In genomic region chr13:27958928-27959539, GRCh38 we compare ENCODE assay signal across 26 cellular contexts. TPM values are rescaled to one million over a fixed set of nuclear protein-coding genes. Genes with fewer than 3 reads are reported as not detected.
"Had no signal": no experiment of that assay in that cellular context is flagged by ENCODE, and none has a peak within 500 bp of the region (broad histone marks: within the 10 kb centered on the region; RNA-seq: fewer than 3 reads in every experiment).

No MANE protein-coding gene starts in this region.

- H3K36me3 ChIP-seq: gastrocnemius medialis, heart right ventricle, left ventricle myocardium inferior, lower lobe of right lung, neural progenitor cell, pancreas, suprapubic skin, thyroid gland, upper lobe of left lung, vagina had no signal

- H3K4me1 ChIP-seq: neural progenitor cell had no signal

- FAIRE-seq: endometrium, pancreas had no signal

- H3K9ac ChIP-seq: neural progenitor cell had no signal

- H3K27ac ChIP-seq: gastrocnemius medialis, heart right ventricle, left ventricle myocardium inferior, lower lobe of right lung, neural progenitor cell, suprapubic skin, thyroid gland, upper lobe of left lung, vagina had no signal

- H3K9me3 ChIP-seq: gastrocnemius medialis, heart right ventricle, left ventricle myocardium inferior, lower lobe of right lung, pancreas, suprapubic skin, thyroid gland, upper lobe of left lung, vagina had no signal

- H3K27me3 ChIP-seq: pancreas had no signal

- DNase-seq: effector memory CD4-positive, alpha-beta T cell; gastrocnemius medialis; heart right ventricle; islet precursor cell; left ventricle myocardium inferior; lower lobe of right lung; nucleus accumbens; pancreas; right cardiac atrium; stimulated activated CD4-positive, alpha-beta T cell treated with anti-CD3 and anti-CD28 coated beads, Interleukin-4, amount 100 ng/mL, for 1 hour; stimulated activated CD8-positive, alpha-beta memory T cell treated with anti-CD3 and anti-CD28 coated beads, Interleukin-4, amount 100 ng/mL, for 48 hours; stimulated activated naive CD8-positive, alpha-beta T cell treated with anti-CD3 and anti-CD28 coated beads, Interleukin-15, Interleukin-2, amounts not matched to agents 100 U/mL and 50 U/mL, for 24 hours; thyroid gland; upper lobe of left lung had no signal

- ATAC-seq: esophagus mucosa; gastrocnemius medialis; heart right ventricle; lower lobe of right lung; natural killer cell treated with Interleukin-12 subunit alpha and Interleukin-12 subunit beta and Interleukin-15 and Interleukin-18, amount 100 ng/mL, for 72 hours; pancreas; right cardiac atrium; stimulated activated effector memory CD8-positive, alpha-beta T cell treated with anti-CD3 and anti-CD28 coated beads, Interleukin-12 subunit alpha, Interleukin-12 subunit beta, amount 100 ng/mL, for 72 hours; stimulated activated naive CD8-positive, alpha-beta T cell treated with anti-CD3 and anti-CD28 coated beads, Interleukin-15, Interleukin-2, amounts not matched to agents 100 U/mL and 50 U/mL, for 24 hours had no signal

- H3K4me3 ChIP-seq: gastrocnemius medialis, lower lobe of right lung, neural progenitor cell, suprapubic skin, thyroid gland, upper lobe of left lung, vagina had no signal

RNA-seq across cellular contexts. Expression of gene CDX2, which starts 10.1 kb away (rescaled TPM):
- total RNA-seq: esophagus mucosa; fibroblast of villous mesenchyme; heart right ventricle; left ventricle myocardium inferior; lower lobe of right lung; natural killer cell treated with Interleukin-12 subunit alpha and Interleukin-12 subunit beta and Interleukin-15 and Interleukin-18, amount 100 ng/mL, for 72 hours; right cardiac atrium; suprapubic skin; thyroid gland; vagina had no signal
- polyA plus RNA-seq: heart right ventricle, right cardiac atrium had no signal

RNA-seq across cellular contexts. Expression of gene URAD, which starts 29.5 kb away (rescaled TPM):
- total RNA-seq: esophagus mucosa; fibroblast of villous mesenchyme; gastrocnemius medialis; heart right ventricle; left ventricle myocardium inferior; lower lobe of right lung; mesothelial cell of epicardium; mucosa of gallbladder; natural killer cell treated with Interleukin-12 subunit alpha and Interleukin-12 subunit beta and Interleukin-15 and Interleukin-18, amount 100 ng/mL, for 72 hours; pancreas; progenitor cell of endocrine pancreas; right cardiac atrium; smooth muscle cell; suprapubic skin; thyroid gland; vagina had no signal
- polyA plus RNA-seq: right cardiac atrium, smooth muscle cell had no signal

RNA-seq across cellular contexts. Expression of gene PDX1, which starts 39.2 kb away (rescaled TPM):
- total RNA-seq: esophagus mucosa; fibroblast of villous mesenchyme; gastrocnemius medialis; heart right ventricle; left ventricle myocardium inferior; lower lobe of right lung; mesothelial cell of epicardium; natural killer cell treated with Interleukin-12 subunit alpha and Interleukin-12 subunit beta and Interleukin-15 and Interleukin-18, amount 100 ng/mL, for 72 hours; right cardiac atrium; smooth muscle cell; suprapubic skin; thyroid gland; upper lobe of left lung; vagina had no signal
- polyA plus RNA-seq: heart right ventricle, right cardiac atrium, smooth muscle cell had no signal
